10 cellular contexts compared by ENCODE assay signal in genomic region chr1:3907031-3907534, GRCh38. TPM values are rescaled to one million over a fixed set of nuclear protein-coding genes. Genes with fewer than 3 reads are reported as not detected.
DNase-seq lines count a peak whose midpoint lies in the region; ATAC-seq, FAIRE-seq and TF ChIP-seq lines count a peak whose summit lies in the region.
"Had no signal": no experiment of that assay in that cellular context is flagged by ENCODE, and none has a peak within 500 bp of the region (broad histone marks: within the 10 kb centered on the region; RNA-seq: fewer than 3 reads in every experiment).

No MANE protein-coding gene starts in this region.

- H3K4me2 ChIP-seq in K562 (ENCODE audit: insufficient read depth, low read length): no peak overlapping the region
- H3K4me2 ChIP-seq: PC-9 had no signal

- TF ChIP-seq EP300 in K562 (IDR thresholded peaks at IDR 0.05; ENCODE audit: low read length): no peak

- H3K4me1 ChIP-seq in K562 (replicated peaks in 1 of 2; ENCODE audit: control insufficient read depth in 2 of 2, insufficient read depth in 2 of 2, low read length in 2 of 2) (peaks cover 10 to 60% of the 10 kb centered on the region in 2 experiments; a peak in 4 of 5 replicates), small intestine (ENCODE audit: control insufficient read depth in 2 of 2, insufficient read depth in 1 of 2, low read depth in 1 of 2, low read length in 1 of 2) (no peaks in the 10 kb centered on the region)

- no peaks in the 10 kb centered on the region for H3K36me3 ChIP-seq in K562 (ENCODE audit: control insufficient read depth, insufficient read depth, low read length)
- no peaks in the 10 kb centered on the region for H3K36me3 ChIP-seq in small intestine (ENCODE audit: control insufficient read depth in 2 of 2, insufficient read depth in 2 of 2, low read length in 2 of 2)

- H2AFZ ChIP-seq in K562 (ENCODE audit: low read depth, low read length): no peak overlapping the region; the same call in 1 of the 2 replicates
- H2AFZ ChIP-seq: PC-9 had no signal

- FAIRE-seq in K562 (lab: Jason Lieb, UNC) (peak; percentile 84), small intestine (lab: Jason Lieb, UNC) (no peak)

- CTCF ChIA-PET in K562 (lab: Yijun Ruan, JAX; ENCODE audit: low intra/inter-chr PET ratio): interaction anchor here (0.9 kb wide), 1 partner anchor 122 kb away, joined by 7 read pairs; no protein-coding TSS in a partner anchor

- DNase-seq in NCI-H82 (lab: John Stamatoyannopoulos, UW) (peak; percentile 53), NCI-H82 treated with DMSO at 0.1 percent for 48 hours (lab: John Stamatoyannopoulos, UW; ENCODE audit: unreplicated experiment) (no peak), Kasumi-1 (lab: John Stamatoyannopoulos, UW) (peak; percentile 49 to 52), K562 (ENCODE audit: extremely low read depth in 1 of 4, low spot score in 3 of 4) (peak; percentile 81 to 86 (median 84)), small intestine (peak; percentile 44), NCI-H1694 treated with DMSO at 0.1 percent for 48 hours (lab: John Stamatoyannopoulos, UW) (no peak)
- DNase-seq: naive B cell, PC-9 had no signal

- H3K79me2 ChIP-seq in K562 (ENCODE audit: control insufficient read depth, insufficient read depth, low read length): no peaks in the 10 kb centered on the region

- intact Hi-C loops in K562 (cut with micrococcal nuclease): loop anchor here (1.0 kb wide), 1 partner anchor 122 kb away; no protein-coding TSS in a partner anchor

- H3K27ac ChIP-seq in K562 (ENCODE audit: extremely low read depth, low read depth, low read length) (no peak overlapping the region), small intestine (ENCODE audit: low read depth in 1 of 2, low read length in 1 of 2) (no peak overlapping the region)
- H3K27ac ChIP-seq: PC-9 had no signal

- H4K20me1 ChIP-seq in K562 (replicated peaks; ENCODE audit: control insufficient read depth, insufficient read depth, low read length): peaks cover 13% of the 10 kb centered on the region; the same call in 1 of the 2 replicates

- no TSS peak for BruUV-seq in K562 (replicated peaks; lab: Mats Ljungman, UMichigan)

- in situ Hi-C loops in K562 (cut with MboI): no loop called here

- 52% methylated on average over 22 of the region's 22 CpGs for WGBS in K562 (ENCODE audit: insufficient coverage, low coverage, missing lambda C conversion rate)
- 65 to 72% (median 68%) methylated on average over 20 to 22 of the region's 22 CpGs for WGBS in small intestine, 3 donors

- H3K27me3 ChIP-seq in K562 (ENCODE audit: control insufficient read depth in 2 of 2, insufficient read depth in 2 of 2, low read length in 2 of 2): peaks cover 0 to 21% of the 10 kb centered on the region in 2 experiments; a peak in 4 of 5 replicates
- peaks cover 0 to 2% of the 10 kb centered on the region in 2 donors for H3K27me3 ChIP-seq in small intestine (ENCODE audit: control insufficient read depth in 2 of 2, insufficient read depth in 2 of 2, low read length in 2 of 2)

- ATAC-seq in K562: peak; percentile 82
- no peak for ATAC-seq in HG02938 (IDR thresholded peaks at IDR 0.05; ENCODE audit: unreplicated experiment)
- ATAC-seq in HG02588 (IDR thresholded peaks at IDR 0.05; ENCODE audit: unreplicated experiment): no peak

- no peak for TF ChIP-seq POLR2A in K562 (conservative IDR thresholded peaks at IDR 0.05)

- peak; percentile 76 to 86 (median 77) for TF ChIP-seq CTCF in K562 (IDR thresholded peaks at IDR 0.05 in 2 of 3, conservative IDR thresholded peaks at IDR 0.05 in 1 of 3; ENCODE audit: insufficient read depth in 2 of 3, low read depth in 1 of 3, low read length in 3 of 3)

- POLR2A ChIA-PET in K562 (lab: Yijun Ruan, JAX): interaction anchor here (0.6 to 0.9 kb wide), 4 partner anchors 121 to 486 kb away, joined by 3 read pairs; no protein-coding TSS in a partner anchor

- peak; percentile 36 to 82; a peak in 3 of 4 replicates for TF ChIP-seq RAD21 in K562 (CRISPR knock-in tag; conservative IDR thresholded peaks at IDR 0.05 in 1 of 2, IDR thresholded peaks at IDR 0.05 in 1 of 2)

- H3K4me3 ChIP-seq in K562: no peak overlapping the region
- no peak overlapping the region for H3K4me3 ChIP-seq in small intestine (ENCODE audit: low read depth in 1 of 2, low read length in 2 of 2)
- H3K4me3 ChIP-seq: PC-9 had no signal

- H3K9ac ChIP-seq in K562 (ENCODE audit: insufficient read depth in 1 of 2, low read depth in 2 of 2, low read length in 2 of 2): peak overlapping the region in 1 of 2 experiments; percentile 79; a peak in 2 of 4 replicates

- H3K9me3 ChIP-seq in K562 (replicated peaks; ENCODE audit: control insufficient read depth, insufficient read depth, low read depth, low read length) (no peaks in the 10 kb centered on the region), small intestine (ENCODE audit: control insufficient read depth, low read depth) (no peaks in the 10 kb centered on the region)

- no peaks in the 10 kb centered on the region for H3K9me1 ChIP-seq in K562 (ENCODE audit: control insufficient read depth, insufficient read depth, low read length)

TF ChIP-seq in K562, 482 proteins besides CTCF, POLR2A, EP300 and RAD21 (continues in another document):
- TF ChIP-seq RCOR1 (IDR thresholded peaks at IDR 0.05; ENCODE audit: borderline replicate concordance in 1 of 2, low read depth in 2 of 2, low read length in 2 of 2) (peak in 1 of 2 experiments; percentile 54; a peak in 2 of 4 replicates), EGR1 (conservative IDR thresholded peaks at IDR 0.05) (peak; percentile 67; the same call in 1 of the 2 replicates), ZNF282 (CRISPR knock-in tag; IDR thresholded peaks at IDR 0.05) (no peak)

RNA-seq across cellular contexts. Expression of gene C1orf174, which starts 7.0 kb away (rescaled TPM):
- total RNA-seq in K562 (2011; cell fraction: chromatin; rRNA removed; ENCODE audit: low replicate concordance): 67.9 and 71.3 TPM in 2 replicates
- total RNA-seq in K562 (2011; cell fraction: nucleolus; rRNA removed): 55.2 and 56.6 TPM in 2 replicates
- 62.5 and 62.9 TPM in 2 replicates for total RNA-seq in K562 (2011; cell fraction: nucleoplasm; rRNA removed)
- 41.6 and 58.8 TPM in 2 replicates for total RNA-seq in K562 (2014; rRNA removed)
- 37.8 and 46.3 TPM in 2 replicates for total RNA-seq in K562 (2014; rRNA removed; fragmentation: Illumina TruSeq; extraction: Trizol)
- 51.0 and 55.6 TPM in 2 replicates for total RNA-seq in K562 (2015; rRNA removed; fragmentation: Illumina TruSeq; extraction: Trizol)
- total RNA-seq in K562 (2021): 38.5 and 40.8 TPM in 2 replicates
- polyA plus RNA-seq in K562 (2011; rRNA removed): 45.4 and 50.7 TPM in 2 replicates
- 54.4 and 66.4 TPM in 2 replicates for polyA plus RNA-seq in K562 (2011; cell fraction: cytosol; rRNA removed)
- 64.9 and 66.7 TPM in 2 replicates for polyA plus RNA-seq in K562 (2011; cell fraction: nucleus; rRNA removed)
- 27.1 and 50.1 TPM in 2 replicates for polyA plus RNA-seq in K562 (2012)
- polyA plus RNA-seq in K562 (2014; fragmentation: Illumina TruSeq; extraction: Trizol): 48.5 and 64.9 TPM in 2 replicates
- polyA plus RNA-seq in K562 (2014; fragmentation: Nextera tagmentation; extraction: Ambion mirVana): 10 to 100 TPM; 42.0 to 50.2 TPM
- 43.0 and 54.5 TPM in 2 replicates for polyA plus RNA-seq in K562 (2014; rRNA removed)
- 30.5 and 39.9 TPM in 2 replicates for polyA minus RNA-seq in K562 (2011; rRNA and poly(A)+ RNA removed)
- 24.3 and 27.7 TPM in 2 replicates for polyA minus RNA-seq in K562 (2011; cell fraction: cytosol; rRNA and poly(A)+ RNA removed)
- polyA minus RNA-seq in K562 (2011; cell fraction: nucleus; rRNA and poly(A)+ RNA removed): 11.7 and 18.7 TPM in 2 replicates
- polyA plus RNA-seq in small intestine: 10 to 100 TPM; 10.8 to 20.1 (median 19.2) TPM

RNA-seq across cellular contexts. Expression of gene DFFB, which starts 49.8 kb away (rescaled TPM):
- 23.2 and 32.8 TPM in 2 replicates for total RNA-seq in K562 (2011; cell fraction: chromatin; rRNA removed; ENCODE audit: low replicate concordance)
- 22.2 and 24.7 TPM in 2 replicates for total RNA-seq in K562 (2011; cell fraction: nucleolus; rRNA removed)
- total RNA-seq in K562 (2011; cell fraction: nucleoplasm; rRNA removed): 20.0 and 24.7 TPM in 2 replicates
- 10.0 and 15.1 TPM in 2 replicates for total RNA-seq in K562 (2014; rRNA removed)
- total RNA-seq in K562 (2014; rRNA removed; fragmentation: Illumina TruSeq; extraction: Trizol): 8.3 and 11.2 TPM in 2 replicates
- 11.4 and 11.5 TPM in 2 replicates for total RNA-seq in K562 (2015; rRNA removed; fragmentation: Illumina TruSeq; extraction: Trizol)
- 12.7 and 15.0 TPM in 2 replicates for total RNA-seq in K562 (2021)
- polyA plus RNA-seq in K562 (2011; rRNA removed): 13.5 and 14.3 TPM in 2 replicates
- polyA plus RNA-seq in K562 (2011; cell fraction: cytosol; rRNA removed): 15.9 and 16.9 TPM in 2 replicates
- 15.5 and 18.3 TPM in 2 replicates for polyA plus RNA-seq in K562 (2011; cell fraction: nucleus; rRNA removed)
- 6.4 and 8.6 TPM in 2 replicates for polyA plus RNA-seq in K562 (2012)
- polyA plus RNA-seq in K562 (2014; fragmentation: Illumina TruSeq; extraction: Trizol): 10.9 and 12.7 TPM in 2 replicates
- 1 to 10 TPM; 2.3 to 6.6 TPM for polyA plus RNA-seq in K562 (2014; fragmentation: Nextera tagmentation; extraction: Ambion mirVana)
- polyA plus RNA-seq in K562 (2014; rRNA removed): 15.8 and 20.0 TPM in 2 replicates
- polyA minus RNA-seq in K562 (2011; rRNA and poly(A)+ RNA removed): 7.4 and 7.7 TPM in 2 replicates
- 6.8 and 12.6 TPM in 2 replicates for polyA minus RNA-seq in K562 (2011; cell fraction: cytosol; rRNA and poly(A)+ RNA removed)
- polyA minus RNA-seq in K562 (2011; cell fraction: nucleus; rRNA and poly(A)+ RNA removed): 8.2 and 10.7 TPM in 2 replicates
- polyA plus RNA-seq in small intestine: 10 to 100 TPM in 2 of 3 donors, 1 to 10 TPM in 1; 8.7 to 22.6 (median 14.6) TPM

RNA-seq across cellular contexts. Expression of gene CEP104, which starts 50.1 kb away (rescaled TPM):
- total RNA-seq in K562 (2011; cell fraction: chromatin; rRNA removed; ENCODE audit: low replicate concordance): 114 and 157 TPM in 2 replicates
- total RNA-seq in K562 (2011; cell fraction: nucleolus; rRNA removed): 43.7 and 47.9 TPM in 2 replicates
- total RNA-seq in K562 (2011; cell fraction: nucleoplasm; rRNA removed): 54.4 and 64.5 TPM in 2 replicates
- 42.7 and 54.9 TPM in 2 replicates for total RNA-seq in K562 (2014; rRNA removed)
- total RNA-seq in K562 (2014; rRNA removed; fragmentation: Illumina TruSeq; extraction: Trizol): 22.3 and 31.9 TPM in 2 replicates
- 23.7 and 25.0 TPM in 2 replicates for total RNA-seq in K562 (2015; rRNA removed; fragmentation: Illumina TruSeq; extraction: Trizol)
- 63.4 and 77.7 TPM in 2 replicates for total RNA-seq in K562 (2021)
- 42.6 and 45.1 TPM in 2 replicates for polyA plus RNA-seq in K562 (2011; rRNA removed)
- polyA plus RNA-seq in K562 (2011; cell fraction: cytosol; rRNA removed): 27.4 and 28.4 TPM in 2 replicates
- 66.0 and 75.9 TPM in 2 replicates for polyA plus RNA-seq in K562 (2011; cell fraction: nucleus; rRNA removed)
- 27.8 and 44.0 TPM in 2 replicates for polyA plus RNA-seq in K562 (2012)
- polyA plus RNA-seq in K562 (2014; fragmentation: Illumina TruSeq; extraction: Trizol): 44.1 and 53.6 TPM in 2 replicates
- 10 to 100 TPM; 11.2 to 13.4 TPM for polyA plus RNA-seq in K562 (2014; fragmentation: Nextera tagmentation; extraction: Ambion mirVana)
- 30.4 and 43.1 TPM in 2 replicates for polyA plus RNA-seq in K562 (2014; rRNA removed)
- polyA minus RNA-seq in K562 (2011; rRNA and poly(A)+ RNA removed): 59.0 and 86.7 TPM in 2 replicates
- polyA minus RNA-seq in K562 (2011; cell fraction: cytosol; rRNA and poly(A)+ RNA removed): 31.8 and 39.8 TPM in 2 replicates
- polyA minus RNA-seq in K562 (2011; cell fraction: nucleus; rRNA and poly(A)+ RNA removed): 19.0 and 44.4 TPM in 2 replicates
- polyA plus RNA-seq in small intestine: 10 to 100 TPM in 1 of 3 donors, 1 to 10 TPM in 2; 8.7 to 12.7 (median 8.9) TPM

Comparison
In these comparisons a context has a peak if more than half of its experiments do, and no peak if none do; other contexts are left out.
1. DNase-seq: peak in NCI-H82 (single experiment), Kasumi-1 (2 of 2), K562 (4 of 4) and small intestine (single experiment); none in NCI-H82 treated with DMSO at 0.1 percent for 48 hours (single experiment) and NCI-H1694 treated with DMSO at 0.1 percent for 48 hours (single experiment).